8 cellular contexts compared by ENCODE assay signal in genomic region chr17:30600830-30601494, GRCh38.
DNase-seq lines count a peak whose midpoint lies in the region; ATAC-seq and TF ChIP-seq lines count a peak whose summit lies in the region.

No MANE protein-coding gene starts in this region.

- WGBS in ectodermal cell, 2 experiments = 0 to 1% methylated on average over 49 of the region's 49 CpGs
- 0% methylated on average over 19 to 49 of the region's 49 CpGs for WGBS in stomach, 5 donors

- H3K4me1 ChIP-seq in ectodermal cell (ENCODE audit: control insufficient read depth, insufficient read depth, low read length) (no peaks in the 10 kb centered on the region), stomach (peaks cover 7 to 40% (median 11%) of the 10 kb centered on the region in 4 donors)

- H3K27me3 ChIP-seq in ectodermal cell (ENCODE audit: control insufficient read depth, insufficient read depth, low read length, poor library complexity, severe bottlenecking) = no peaks in the 10 kb centered on the region
- no peaks in the 10 kb centered on the region for H3K27me3 ChIP-seq in stomach

- DNase-seq in UCSD-AML1 (lab: John Stamatoyannopoulos, UW; ENCODE audit: unreplicated experiment) = peak; percentile 51
- peak; percentile 21 to 28 for DNase-seq in lung microvascular endothelial cell (ENCODE audit: low read depth in 2 of 2)
- no peak for DNase-seq in stomach

- H3K27ac ChIP-seq in 22Rv1 = peak overlapping the region; percentile 72
- H3K27ac ChIP-seq in ectodermal cell (ENCODE audit: insufficient read depth, low read depth, low read length, poor library complexity, severe bottlenecking) = peak overlapping the region; percentile 27
- H3K27ac ChIP-seq in stomach = peak overlapping the region; percentile 91 to 97 (median 97)

- H3K9me3 ChIP-seq in ectodermal cell (ENCODE audit: control insufficient read depth, low read length) (no peaks in the 10 kb centered on the region), stomach (no peaks in the 10 kb centered on the region)

- no peak for TF ChIP-seq EP300 in stomach (IDR thresholded peaks at IDR 0.05)

- TF ChIP-seq POLR2A in GM18505 (IDR thresholded peaks at IDR 0.05; ENCODE audit: borderline replicate concordance, extremely low read depth, insufficient read depth, insufficient read length) (no peak), stomach (IDR thresholded peaks at IDR 0.05) (no peak)

- TF ChIP-seq CTCF in 22Rv1 (IDR thresholded peaks at IDR 0.05) (no peak), stomach (IDR thresholded peaks at IDR 0.05) (no peak)

- intact Hi-C loops in stomach (cut with DNase I; ENCODE audit: low total_unique reads) = no loop called here

- H3K4me3 ChIP-seq in ectodermal cell (ENCODE audit: insufficient read depth, low read depth, low read length) (peak overlapping the region; percentile 70), stomach (peak overlapping the region; percentile 78 to 88 (median 84))

- H3K36me3 ChIP-seq in ectodermal cell (ENCODE audit: control insufficient read depth, insufficient read depth, low read length) (no peaks in the 10 kb centered on the region), stomach (no peaks in the 10 kb centered on the region)

- ATAC-seq in GM18505 (IDR thresholded peaks at IDR 0.05; ENCODE audit: unreplicated experiment) (peak; percentile 36), HG03520 (IDR thresholded peaks at IDR 0.05; ENCODE audit: unreplicated experiment) (peak; percentile 29), GM18519 (IDR thresholded peaks at IDR 0.05; ENCODE audit: low FRiP score, unreplicated experiment) (no peak)

Comparison
In these comparisons a context has a peak if more than half of its experiments do, and no peak if none do; other contexts are left out.
1. H3K27ac ChIP-seq: peak in every context shown above with its lines; median percentile 97 in stomach; 72 in 22Rv1; 27 in ectodermal cell.